In the genomic region with DNA sequence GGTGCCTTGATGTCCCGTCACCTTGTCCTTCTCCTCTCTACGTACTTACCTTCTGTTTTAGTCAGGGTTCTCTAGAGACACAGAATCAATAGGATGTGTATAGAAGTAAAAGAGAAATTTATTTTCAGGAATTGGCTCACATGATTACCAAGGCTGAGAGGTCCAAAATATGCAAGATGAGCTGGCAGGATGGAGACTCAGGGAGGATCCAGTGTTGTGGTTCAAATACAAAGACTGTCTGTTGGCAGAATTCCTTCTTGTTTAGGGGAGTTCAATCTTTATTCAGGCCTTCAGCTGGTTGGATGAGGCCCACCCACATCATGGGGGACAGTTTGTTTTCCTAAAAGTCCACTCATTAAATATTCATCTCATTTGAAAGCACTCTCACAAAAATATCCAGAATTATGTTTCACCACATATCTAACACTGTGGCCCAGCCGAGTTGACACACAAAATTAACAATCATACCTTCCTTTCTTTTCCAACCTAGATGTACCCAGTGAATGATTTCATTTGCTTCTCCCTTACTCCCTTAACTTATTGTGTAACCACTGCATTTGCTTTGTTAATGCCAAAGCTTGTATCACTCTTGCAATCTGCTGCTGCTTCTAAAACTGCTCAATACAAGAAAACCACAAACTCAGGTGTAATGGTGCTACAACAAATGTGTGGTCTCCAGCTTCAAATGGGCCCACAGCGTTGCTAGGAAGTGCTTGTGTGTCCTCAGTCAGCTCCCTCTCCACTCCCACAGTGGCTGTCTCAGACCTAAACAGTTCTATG, we compare ENCODE assay signal across 17 cellular contexts.
DNase-seq lines count a peak whose midpoint lies in the region; ATAC-seq and TF ChIP-seq lines count a peak whose summit lies in the region.
"Had no signal": no experiment of that assay in that cellular context is flagged by ENCODE, and none has a peak within 500 bp of the region (broad histone marks: within the 10 kb centered on the region; RNA-seq: fewer than 3 reads in every experiment).

No MANE protein-coding gene starts in this region.

- H3K9me3 ChIP-seq in RWPE2 (ENCODE audit: severe bottlenecking) (no peaks in the 10 kb centered on the region), osteoblast (ENCODE audit: low read depth, low read length) (no peaks in the 10 kb centered on the region)
- H3K9me3 ChIP-seq: gastrocnemius medialis had no signal

- H3K4me1 ChIP-seq in RWPE2 (ENCODE audit: insufficient read depth, poor library complexity, severe bottlenecking) (peaks cover 22% of the 10 kb centered on the region), osteoblast (ENCODE audit: insufficient read depth, low read length) (peaks cover 25% of the 10 kb centered on the region)

- peaks cover 0 to 10% (median 5%) of the 10 kb centered on the region in 5 donors for H3K27me3 Mint-ChIP-seq in naive thymus-derived CD8-positive, alpha-beta T cell

- TF ChIP-seq CTCF in RWPE2 (IDR thresholded peaks at IDR 0.05; ENCODE audit: poor library complexity, severe bottlenecking): no peak
- TF ChIP-seq CTCF in fibroblast of mammary gland (conservative IDR thresholded peaks at IDR 0.05; ENCODE audit: control insufficient read depth, insufficient read depth, low read depth, low read length): no peak
- TF ChIP-seq CTCF in osteoblast (IDR thresholded peaks at IDR 0.05; ENCODE audit: extremely low read depth, low read depth, low read length): no peak

- no peaks in the 10 kb centered on the region for H3K79me2 ChIP-seq in osteoblast (ENCODE audit: insufficient read depth, low read length)

- H2AFZ ChIP-seq in osteoblast (ENCODE audit: low read length): no peak overlapping the region

- DNase-seq in ELR (ENCODE audit: low read depth) (peak; percentile 69), RWPE2 (ENCODE audit: low spot score) (no peak), fibroblast of mammary gland (ENCODE audit: low read depth) (peak; percentile 62), osteoblast (ENCODE audit: insufficient read length, low spot score, missing footprints) (peak; percentile 17), NCI-H2107 (lab: John Stamatoyannopoulos, UW) (no peak)
- no peak for DNase-seq in naive thymus-derived CD8-positive, alpha-beta T cell
- no peak for DNase-seq in stimulated activated naive CD4-positive, alpha-beta T cell (lab: John Stamatoyannopoulos, UW)
- DNase-seq: activated CD4-positive, CD25-positive, alpha-beta regulatory T cell treated with anti-CD3 and anti-CD28 coated beads, Interleukin-2, amount 50 U/mL, for 72 hours; activated naive CD8-positive, alpha-beta T cell treated with anti-CD3 and anti-CD28 coated beads, Interleukin-2, amount 10 ng/mL, durations not matched to agents 7 days and 5 days; gastrocnemius medialis; KBM-7; NCI-H1092; NCI-H2081; NCI-H524; T-helper 9 cell had no signal

- H3K36me3 Mint-ChIP-seq in naive thymus-derived CD8-positive, alpha-beta T cell: no peaks in the 10 kb centered on the region
- H3K36me3 Mint-ChIP-seq: activated naive CD8-positive, alpha-beta T cell treated with anti-CD3 and anti-CD28 coated beads, Interleukin-2, amount 10 ng/mL, durations not matched to agents 7 days and 5 days had no signal

- H3K27me3 ChIP-seq in RWPE2 (ENCODE audit: insufficient read depth, poor library complexity, severe bottlenecking) (no peaks in the 10 kb centered on the region), osteoblast (ENCODE audit: insufficient read depth, low read length) (no peaks in the 10 kb centered on the region)
- H3K27me3 ChIP-seq: gastrocnemius medialis had no signal

- H3K4me3 ChIP-seq in RWPE2 (ENCODE audit: severe bottlenecking) (no peak overlapping the region), fibroblast of mammary gland (ENCODE audit: control insufficient read depth, low read depth, low read length) (no peak overlapping the region), osteoblast (ENCODE audit: insufficient read depth, low read length) (no peak overlapping the region)
- H3K4me3 ChIP-seq: gastrocnemius medialis had no signal

- H3K9me3 Mint-ChIP-seq in naive thymus-derived CD8-positive, alpha-beta T cell: peaks cover 0 to 10% (median 0%) of the 10 kb centered on the region in 9 donors
- H3K9me3 Mint-ChIP-seq: activated naive CD8-positive, alpha-beta T cell treated with anti-CD3 and anti-CD28 coated beads, Interleukin-2, amount 10 ng/mL, durations not matched to agents 7 days and 5 days had no signal

- H3K27ac ChIP-seq in RWPE2 (ENCODE audit: poor library complexity, severe bottlenecking) (peak overlapping the region; percentile 65), osteoblast (ENCODE audit: low read depth, low read length) (peak overlapping the region; percentile 65)
- H3K27ac ChIP-seq: gastrocnemius medialis had no signal

- peak overlapping the region; percentile 52 for H3K4me2 ChIP-seq in osteoblast (ENCODE audit: insufficient read depth, low read length)

- no peaks in the 10 kb centered on the region for H3K4me1 Mint-ChIP-seq in naive thymus-derived CD8-positive, alpha-beta T cell

- POLR2A ChIA-PET in naive thymus-derived CD8-positive, alpha-beta T cell (lab: Charles Lee): no interaction called here

- H4K20me1 ChIP-seq in osteoblast (ENCODE audit: insufficient read depth, low read length): no peaks in the 10 kb centered on the region

- H3K4me3 Mint-ChIP-seq in naive thymus-derived CD8-positive, alpha-beta T cell: no peak overlapping the region
- H3K4me3 Mint-ChIP-seq: activated naive CD8-positive, alpha-beta T cell treated with anti-CD3 and anti-CD28 coated beads, Interleukin-2, amount 10 ng/mL, durations not matched to agents 7 days and 5 days had no signal

- H3K27ac Mint-ChIP-seq in naive thymus-derived CD8-positive, alpha-beta T cell: no peak overlapping the region
- H3K27ac Mint-ChIP-seq: activated naive CD8-positive, alpha-beta T cell treated with anti-CD3 and anti-CD28 coated beads, Interleukin-2, amount 10 ng/mL, durations not matched to agents 7 days and 5 days had no signal

- ATAC-seq in RWPE2 (ENCODE audit: low read depth): no peak
- no peak for ATAC-seq in HG03139 (IDR thresholded peaks at IDR 0.05; ENCODE audit: unreplicated experiment)
- ATAC-seq in naive thymus-derived CD8-positive, alpha-beta T cell: no peak
- ATAC-seq: left lobe of liver had no signal

- no peaks in the 10 kb centered on the region for H3K36me3 ChIP-seq in RWPE2 (ENCODE audit: low read depth)
- no peaks in the 10 kb centered on the region for H3K36me3 ChIP-seq in osteoblast (ENCODE audit: insufficient read depth, low read length)
- H3K36me3 ChIP-seq: gastrocnemius medialis had no signal

Comparison
In these comparisons a context has a peak if more than half of its experiments do, and no peak if none do; other contexts are left out.
1. DNase-seq: peak in ELR (single experiment), fibroblast of mammary gland (single experiment) and osteoblast (single experiment); none in RWPE2 (single experiment), naive thymus-derived CD8-positive, alpha-beta T cell (0 of 10), NCI-H2107 (single experiment) and stimulated activated naive CD4-positive, alpha-beta T cell (0 of 6).